ENCODE assay signal across 9 cellular contexts in the genomic region with DNA sequence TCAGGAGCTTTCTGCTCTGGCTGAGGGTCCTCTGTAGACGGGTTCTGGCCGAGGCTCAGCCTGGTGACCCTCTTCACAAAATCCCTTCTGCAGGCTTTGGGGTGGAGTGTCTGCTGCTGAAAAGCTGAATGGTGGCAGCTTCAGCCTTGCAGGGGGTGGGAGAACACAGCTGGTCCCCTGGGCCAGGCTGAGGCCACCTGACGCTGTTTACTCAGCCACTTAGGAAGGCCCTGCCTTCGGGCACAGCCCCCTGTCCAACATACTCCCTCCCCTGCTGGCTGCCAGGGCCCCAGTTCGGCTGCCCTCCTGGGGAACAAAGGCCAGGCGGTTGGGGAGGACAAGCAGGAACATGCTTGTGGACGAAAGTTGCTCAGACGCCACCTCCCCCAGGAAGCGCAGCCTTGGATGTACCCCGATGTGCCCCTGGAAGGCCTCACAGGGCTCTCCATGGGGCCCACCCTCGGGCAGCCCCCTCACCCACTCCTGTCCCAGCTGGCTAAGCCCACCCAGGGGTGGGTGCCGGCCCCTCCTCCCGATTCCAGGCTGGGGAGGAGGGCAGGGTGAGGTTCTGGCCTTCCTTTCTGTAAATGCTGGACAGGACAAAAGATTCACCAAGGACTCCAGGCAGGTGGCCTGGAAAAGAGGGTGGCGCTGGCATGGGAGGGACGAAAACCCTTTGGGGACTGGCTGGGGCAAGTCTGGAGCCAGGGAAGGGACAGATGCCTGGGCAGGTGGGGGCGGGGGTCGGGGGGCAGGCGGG. TPM values are rescaled to one million over a fixed set of nuclear protein-coding genes. Genes with fewer than 3 reads are reported as not detected.
DNase-seq lines count a peak whose midpoint lies in the region; ATAC-seq, FAIRE-seq and TF ChIP-seq lines count a peak whose summit lies in the region.
"Had no signal": no experiment of that assay in that cellular context is flagged by ENCODE, and none has a peak within 500 bp of the region (broad histone marks: within the 10 kb centered on the region; RNA-seq: fewer than 3 reads in every experiment).

Gene ANKRD65, minus strand, starts transcription at position 130 of the 760 bp plus-strand sequence. CDS start 271 bp downstream, outside the sequence.

- H4K20me1 ChIP-seq in GM12878 (ENCODE audit: control insufficient read depth, insufficient read depth) = no peaks in the 10 kb centered on the region

- no peak for TF ChIP-seq EP300 in GM12878 (IDR thresholded peaks at IDR 0.05; ENCODE audit: borderline replicate concordance in 1 of 2, control insufficient read depth in 1 of 2, low read depth in 2 of 2, low read length in 2 of 2)

- H3K79me2 ChIP-seq in GM12878 (ENCODE audit: control insufficient read depth, insufficient read depth, low read length) (no peaks in the 10 kb centered on the region), mesendoderm (ENCODE audit: control insufficient read depth, insufficient read depth, low read length) (no peaks in the 10 kb centered on the region)

- 43% methylated on average over 18 of the region's 18 CpGs for WGBS in GM12878 (ENCODE audit: insufficient coverage, insufficient replicate concordance, low lambda C conversion rate, missing lambda C conversion rate)
- WGBS in mesendoderm (ENCODE audit: extremely low coverage, insufficient coverage, low lambda C conversion rate) = no CpG with 5 or more reads among the region's 18 CpGs

- H3K9ac ChIP-seq in GM12878 (ENCODE audit: control insufficient read depth, insufficient read depth, low read length) = peak within 1 kb of the TSS; percentile 8; the same call in 1 of the 2 replicates
- H3K9ac ChIP-seq in mesendoderm (ENCODE audit: low read length) = peak within 1 kb of the TSS; percentile 62
- H3K9ac ChIP-seq: KMS-11 had no signal

- H3K27me3 ChIP-seq in GM12878 (replicated peaks in 1 of 2; ENCODE audit: control insufficient read depth in 2 of 2, insufficient read depth in 2 of 2, low read length in 1 of 2) (no peaks in the 10 kb centered on the region), mesendoderm (ENCODE audit: insufficient read depth, low read length, poor library complexity) (no peaks in the 10 kb centered on the region)

- no peak for TF ChIP-seq CTCF in GM12878 (IDR thresholded peaks at IDR 0.05 in 2 of 3, conservative IDR thresholded peaks at IDR 0.05 in 1 of 3; ENCODE audit: control insufficient read depth in 2 of 3, extremely low read depth in 1 of 3, insufficient read depth in 1 of 3, low read depth in 3 of 3, low read length in 3 of 3)

- CTCF ChIA-PET in GM12878 (lab: Yijun Ruan, JAX) = no interaction called here

- H3K4me3 ChIP-seq in GM12878 (no peak within 1 kb of the TSS), mesendoderm (ENCODE audit: low read length) (no peak within 1 kb of the TSS)

- no peaks in the 10 kb centered on the region for H3K36me3 Mint-ChIP-seq in activated naive CD8-positive, alpha-beta T cell
- H3K36me3 Mint-ChIP-seq in activated naive CD8-positive, alpha-beta T cell treated with anti-CD3 and anti-CD28 coated beads, Interleukin-2, amount 50 U/mL, for 24 hours (ENCODE audit: low read depth) = no peaks in the 10 kb centered on the region

- peak within 1 kb of the TSS; percentile 7 for H2AK5ac ChIP-seq in mesendoderm (ENCODE audit: low read length)

- H4K8ac ChIP-seq in mesendoderm (ENCODE audit: low read depth, low read length) = peak within 1 kb of the TSS; percentile 67

- H3K56ac ChIP-seq in mesendoderm (ENCODE audit: low read length) = peak within 1 kb of the TSS; percentile 75

- H3K23ac ChIP-seq in mesendoderm (ENCODE audit: low read length) = no peak within 1 kb of the TSS

- SMC1A ChIA-PET in GM12878 (lab: Charles Lee; ENCODE audit: uncharacterized antibody, unreplicated experiment) = no interaction called here

- no peaks in the 10 kb centered on the region for H3K27me3 Mint-ChIP-seq in activated naive CD8-positive, alpha-beta T cell
- H3K27me3 Mint-ChIP-seq in activated naive CD8-positive, alpha-beta T cell treated with anti-CD3 and anti-CD28 coated beads, Interleukin-2, amount 50 U/mL, for 24 hours = peaks cover 9% of the 10 kb centered on the region

- no peak for FAIRE-seq in GM12878 (lab: Jason Lieb, UNC)

- H2BK120ac ChIP-seq in mesendoderm (ENCODE audit: low read depth, low read length) = peak within 1 kb of the TSS; percentile 56

- TF ChIP-seq POLR2A in GM12878 (IDR thresholded peaks at IDR 0.05; ENCODE audit: low read depth, low read length) = no peak

- H3K27ac ChIP-seq in GM12878 (ENCODE audit: control insufficient read depth, insufficient read depth) (no peak within 1 kb of the TSS), mesendoderm (ENCODE audit: low read depth, low read length) (peak within 1 kb of the TSS; percentile 10)
- H3K27ac ChIP-seq: KMS-11 had no signal

- no peak for DNase-seq in activated naive CD8-positive, alpha-beta T cell treated with anti-CD3 and anti-CD28 coated beads, Interleukin-2, amount 50 U/mL, for 24 hours
- DNase-seq in GM12878 (ENCODE audit: low read depth, low spot score) (no peak), mesendoderm (no peak), ureter (ENCODE audit: low spot score) (peak; percentile 81), SKM-1 (lab: John Stamatoyannopoulos, UW; ENCODE audit: unreplicated experiment) (no peak), inferior parietal cortex (ENCODE audit: extremely low spot score) (no peak), middle frontal gyrus (ENCODE audit: extremely low spot score, low spot score) (no peak)

- no peak within 1 kb of the TSS for H2BK15ac ChIP-seq in mesendoderm (replicated peaks; ENCODE audit: low read depth)

- RAD21 ChIA-PET in GM12878 (lab: Charles Lee; ENCODE audit: unreplicated experiment) = interaction anchor here (1.2 to 1.5 kb wide), 2 partner anchors 17 to 20 kb away, joined by 5 read pairs; no protein-coding TSS in a partner anchor

- H3K9me3 ChIP-seq in GM12878 (replicated peaks; ENCODE audit: control insufficient read depth, insufficient read depth, low read length) = no peaks in the 10 kb centered on the region

- peak within 1 kb of the TSS; percentile 43 for H2BK5ac ChIP-seq in mesendoderm (ENCODE audit: low read length)

- H3K27ac Mint-ChIP-seq in activated naive CD8-positive, alpha-beta T cell = no peak within 1 kb of the TSS
- no peak within 1 kb of the TSS for H3K27ac Mint-ChIP-seq in activated naive CD8-positive, alpha-beta T cell treated with anti-CD3 and anti-CD28 coated beads, Interleukin-2, amount 50 U/mL, for 24 hours

- H3K36me3 ChIP-seq in GM12878 (ENCODE audit: control insufficient read depth in 2 of 2, insufficient read depth in 2 of 2, low read length in 1 of 2) (no peaks in the 10 kb centered on the region), mesendoderm (ENCODE audit: control insufficient read depth, insufficient read depth, low read length) (no peaks in the 10 kb centered on the region)

- intact Hi-C loops in GM12878 (cut with micrococcal nuclease; ENCODE audit: unreplicated experiment) = no loop called here

- in situ Hi-C loops in GM12878 (cut with MboI) = no loop called here

- no peak for TF ChIP-seq RAD21 in GM12878 (IDR thresholded peaks at IDR 0.05; ENCODE audit: insufficient read depth, low read depth, low read length)

- peak within 1 kb of the TSS; percentile 34; the same call in 1 of the 2 replicates for H2AFZ ChIP-seq in GM12878 (ENCODE audit: control insufficient read depth, low read depth, low read length)

- H3K9me3 Mint-ChIP-seq in activated naive CD8-positive, alpha-beta T cell (ENCODE audit: low read depth) = no peaks in the 10 kb centered on the region
- no peaks in the 10 kb centered on the region for H3K9me3 Mint-ChIP-seq in activated naive CD8-positive, alpha-beta T cell treated with anti-CD3 and anti-CD28 coated beads, Interleukin-2, amount 50 U/mL, for 24 hours

- H3K4me1 ChIP-seq in GM12878 (ENCODE audit: control insufficient read depth, insufficient read depth, low read length) (peaks cover 25% of the 10 kb centered on the region), mesendoderm (ENCODE audit: control insufficient read depth, low read depth, low read length) (peaks cover 5% of the 10 kb centered on the region)

- no peak for ATAC-seq in activated naive CD8-positive, alpha-beta T cell treated with anti-CD3 and anti-CD28 coated beads, Interleukin-2, amount 50 U/mL, for 24 hours
- ATAC-seq in GM12878 = peak; percentile 55

- no peaks in the 10 kb centered on the region for H3K79me1 ChIP-seq in mesendoderm (ENCODE audit: low read length)

- BruUV-seq in GM12878 (replicated peaks; lab: Mats Ljungman, UMichigan) = no TSS peak

- H3K4me3 Mint-ChIP-seq in activated naive CD8-positive, alpha-beta T cell = peak within 1 kb of the TSS; percentile 23
- no peak within 1 kb of the TSS for H3K4me3 Mint-ChIP-seq in activated naive CD8-positive, alpha-beta T cell treated with anti-CD3 and anti-CD28 coated beads, Interleukin-2, amount 50 U/mL, for 24 hours

- no peak within 1 kb of the TSS for H4K5ac ChIP-seq in mesendoderm (ENCODE audit: low read length)

- H3K4me1 Mint-ChIP-seq in activated naive CD8-positive, alpha-beta T cell (ENCODE audit: low read depth) = peaks cover 2% of the 10 kb centered on the region
- peaks cover 12% of the 10 kb centered on the region for H3K4me1 Mint-ChIP-seq in activated naive CD8-positive, alpha-beta T cell treated with anti-CD3 and anti-CD28 coated beads, Interleukin-2, amount 50 U/mL, for 24 hours

- H3K4ac ChIP-seq in mesendoderm (ENCODE audit: low read depth, low read length) = peak within 1 kb of the TSS; percentile 96

- H3K18ac ChIP-seq in mesendoderm (ENCODE audit: low read length) = peak within 1 kb of the TSS; percentile 72

- H3K4me2 ChIP-seq in GM12878 (ENCODE audit: control insufficient read depth, insufficient read depth) = 0 out of 2 replicates have a peak within 1 kb of the TSS, but pooled peaks have one; percentile 15
- peak within 1 kb of the TSS; percentile 18 for H3K4me2 ChIP-seq in mesendoderm (ENCODE audit: low read length)

- POLR2A ChIA-PET in GM12878 (lab: Charles Lee) = interaction anchor here (2.2 kb wide), 1 partner anchor 13 kb away, joined by 9 read pairs; no protein-coding TSS in a partner anchor

RNA-seq across cellular contexts. Expression of gene ANKRD65, which starts in this region (rescaled TPM):
- total RNA-seq in GM12878 (2013; cell fraction: nucleolus; rRNA removed) = 1.2 and 1.8 TPM in 2 replicates
- 0.17 and 0.33 TPM in 2 replicates for total RNA-seq in GM12878 (2014; rRNA removed)
- 0.18 and 0.45 TPM in 2 replicates for total RNA-seq in GM12878 (2014; rRNA removed; fragmentation: Illumina TruSeq; extraction: Trizol)
- total RNA-seq in GM12878 (2021) = 0.96 and 1.2 TPM in 2 replicates
- polyA plus RNA-seq in GM12878 (2011; ENCODE audit: low read depth) = 0.42 TPM
- 0.12 and 0.24 TPM in 2 replicates for polyA plus RNA-seq in GM12878 (2011; rRNA removed)
- 0.21 and 0.38 TPM in 2 replicates for polyA plus RNA-seq in GM12878 (2011; cell fraction: cytosol; rRNA removed)
- 2.0 and 2.3 TPM in 2 replicates for polyA plus RNA-seq in GM12878 (2011; cell fraction: nucleus; rRNA removed)
- 1.3 TPM in 2 replicates for polyA plus RNA-seq in GM12878 (2012)
- 0.14 and 0.29 TPM in 2 replicates for polyA plus RNA-seq in GM12878 (2014; fragmentation: Illumina TruSeq; extraction: Trizol)
- polyA plus RNA-seq in GM12878 (2014; fragmentation: Nextera tagmentation; extraction: Ambion mirVana) = under 1 TPM; 0.05 to 0.15 TPM
- 0.86 and 0.94 TPM in 2 replicates for polyA plus RNA-seq in GM12878 (2014; rRNA removed)
- 1 to 10 TPM; 1.8 to 2.8 TPM for polyA plus RNA-seq in GM12878 (2016; fragmentation: Nextera tagmentation; extraction: Ambion mirVana)
- 0.15 TPM in 1 of 2 replicates, not detected in the other for polyA minus RNA-seq in GM12878 (2011; rRNA and poly(A)+ RNA removed)
- not detected in 2 replicates for polyA minus RNA-seq in GM12878 (2011; cell fraction: cytosol; rRNA and poly(A)+ RNA removed)
- 0.36 TPM in 1 of 2 replicates, not detected in the other for polyA minus RNA-seq in GM12878 (2011; cell fraction: nucleus; rRNA and poly(A)+ RNA removed)
- polyA plus RNA-seq in mesendoderm (2013, experiment 1 of 2) = 1.2 TPM
- 1.4 TPM for polyA plus RNA-seq in mesendoderm (2013, experiment 2 of 2)
- total RNA-seq in ureter = 40.9 TPM

Comparison
In these comparisons a context has a peak if more than half of its experiments do, and no peak if none do; other contexts are left out.
1. RNA of gene ANKRD65 (total RNA-seq): 40.9 TPM in ureter (single experiment); 0.17 to 1.8 TPM in GM12878; every median in the first group is over 10 times any median in the second.